Comparison of ENCODE assay signal across 28 cellular contexts in genomic region chr11:43384393-43384792, GRCh38.
"Had no signal": no experiment of that assay in that cellular context is flagged by ENCODE, and none has a peak within 500 bp of the region (broad histone marks: within the 10 kb centered on the region; RNA-seq: fewer than 3 reads in every experiment).

No MANE protein-coding gene starts in this region.

- H3K9me3 ChIP-seq: ovary, psoas muscle, right lobe of liver, sigmoid colon, stomach, thoracic aorta, tibial artery, transverse colon, upper lobe of right lung, uterus had no signal

- H3K27me3 Mint-ChIP-seq: naive thymus-derived CD8-positive, alpha-beta T cell; natural killer cell treated with Interleukin-12 subunit alpha and Interleukin-12 subunit beta and Interleukin-15 and Interleukin-18, amount 100 ng/mL, for 72 hours; progenitor cell of endocrine pancreas; stimulated activated naive B cell treated with anti-CD40 and anti-IgM and Interleukin-4, amounts not matched to agents 10 μg/mL and 1 μg/mL and 100 μg/mL, for 72 hours; stimulated activated naive CD8-positive, alpha-beta T cell treated with anti-CD3 and anti-CD28 coated beads, Interleukin-15, Interleukin-2, amounts not matched to agents 100 ng/mL and 50 ng/mL, for 24 hours; type B pancreatic cell had no signal

- H3K36me3 ChIP-seq: ovary, right lobe of liver, uterus had no signal

- DNase-seq: naive thymus-derived CD8-positive, alpha-beta T cell; occipital lobe; ovary; posterior cingulate gyrus; psoas muscle; right cardiac atrium; right lobe of liver; sigmoid colon; small intestine; stimulated activated CD4-positive, alpha-beta T cell treated with anti-CD3 and anti-CD28 coated beads, Interleukin-15, amount 100 ng/mL, for 24 hours; stimulated activated CD4-positive, alpha-beta T cell treated with anti-CD3 and anti-CD28 coated beads, Interleukin-2, amount 100 ng/mL, for 24 hours; stimulated activated CD4-positive, alpha-beta T cell treated with anti-CD3 and anti-CD28 coated beads, Interleukin-2, amount 100 ng/mL, for 48 hours; stimulated activated CD4-positive, alpha-beta T cell treated with anti-CD3 and anti-CD28 coated beads, Interleukin-4, amount 100 ng/mL, for 24 hours; stimulated activated naive B cell treated with anti-CD40 and anti-IgM and Interleukin-4, amounts not matched to agents 10 μg/mL and 1 μg/mL and 100 μg/mL, for 72 hours; stimulated activated naive CD4-positive, alpha-beta T cell treated with Interleukin-2 at 50 U/mL for 16 hours; stomach; tibial artery; transverse colon; upper lobe of right lung; uterus had no signal

- H3K4me3 ChIP-seq: neural progenitor cell, ovary, psoas muscle, right lobe of liver, sigmoid colon, stomach, thoracic aorta, tibial artery, transverse colon, upper lobe of right lung, uterus had no signal

- H3K4me3 Mint-ChIP-seq: naive thymus-derived CD8-positive, alpha-beta T cell; natural killer cell treated with Interleukin-12 subunit alpha and Interleukin-12 subunit beta and Interleukin-15 and Interleukin-18, amount 100 ng/mL, for 72 hours; neural progenitor cell; stimulated activated effector memory CD8-positive, alpha-beta T cell treated with anti-CD3 and anti-CD28 coated beads, Interleukin-12 subunit alpha, Interleukin-12 subunit beta, amount 100 ng/mL, for 72 hours; stimulated activated naive B cell treated with anti-CD40 and anti-IgM and Interleukin-4, amounts not matched to agents 10 μg/mL and 1 μg/mL and 100 μg/mL, for 72 hours; stimulated activated naive CD8-positive, alpha-beta T cell treated with anti-CD3 and anti-CD28 coated beads, Interleukin-15, Interleukin-2, amounts not matched to agents 100 ng/mL and 50 ng/mL, for 24 hours; type B pancreatic cell had no signal

- H3K27ac ChIP-seq: neural progenitor cell, ovary, parathyroid adenoma, psoas muscle, right lobe of liver, sigmoid colon, stomach, thoracic aorta, tibial artery, transverse colon, upper lobe of right lung, uterus had no signal

- H3K27ac Mint-ChIP-seq: neural progenitor cell; progenitor cell of endocrine pancreas; stimulated activated effector memory CD8-positive, alpha-beta T cell treated with anti-CD3 and anti-CD28 coated beads, Interleukin-12 subunit alpha, Interleukin-12 subunit beta, amount 100 ng/mL, for 72 hours; stimulated activated naive B cell treated with anti-CD40 and anti-IgM and Interleukin-4, amounts not matched to agents 10 μg/mL and 1 μg/mL and 100 μg/mL, for 72 hours; type B pancreatic cell had no signal

- H3K4me1 ChIP-seq: neural progenitor cell, parathyroid adenoma, psoas muscle, sigmoid colon, stomach, tibial artery, transverse colon, upper lobe of right lung, uterus had no signal

- H3K9me3 Mint-ChIP-seq: naive thymus-derived CD8-positive, alpha-beta T cell; natural killer cell treated with Interleukin-12 subunit alpha and Interleukin-12 subunit beta and Interleukin-15 and Interleukin-18, amount 100 ng/mL, for 72 hours; neural progenitor cell; stimulated activated effector memory CD8-positive, alpha-beta T cell treated with anti-CD3 and anti-CD28 coated beads, Interleukin-12 subunit alpha, Interleukin-12 subunit beta, amount 100 ng/mL, for 72 hours; stimulated activated naive B cell treated with anti-CD40 and anti-IgM and Interleukin-4, amounts not matched to agents 10 μg/mL and 1 μg/mL and 100 μg/mL, for 72 hours; stimulated activated naive CD8-positive, alpha-beta T cell treated with anti-CD3 and anti-CD28 coated beads, Interleukin-15, Interleukin-2, amounts not matched to agents 100 ng/mL and 50 ng/mL, for 24 hours; type B pancreatic cell had no signal

- ATAC-seq: naive thymus-derived CD8-positive, alpha-beta T cell; natural killer cell treated with Interleukin-12 subunit alpha and Interleukin-12 subunit beta and Interleukin-15 and Interleukin-18, amount 100 ng/mL, for 72 hours; psoas muscle; right cardiac atrium; stimulated activated effector memory CD8-positive, alpha-beta T cell treated with anti-CD3 and anti-CD28 coated beads, Interleukin-12 subunit alpha, Interleukin-12 subunit beta, amount 100 ng/mL, for 72 hours; stimulated activated naive B cell treated with anti-CD40 and anti-IgM and Interleukin-4, amounts not matched to agents 10 μg/mL and 1 μg/mL and 100 μg/mL, for 72 hours; upper lobe of right lung had no signal

- H3K4me1 Mint-ChIP-seq: neural progenitor cell had no signal

- H3K27me3 ChIP-seq: neural progenitor cell, ovary, right lobe of liver, sigmoid colon, stomach, tibial artery, transverse colon, upper lobe of right lung, uterus had no signal
